ENCODE assay signal across 8 cellular contexts in the genomic region with DNA sequence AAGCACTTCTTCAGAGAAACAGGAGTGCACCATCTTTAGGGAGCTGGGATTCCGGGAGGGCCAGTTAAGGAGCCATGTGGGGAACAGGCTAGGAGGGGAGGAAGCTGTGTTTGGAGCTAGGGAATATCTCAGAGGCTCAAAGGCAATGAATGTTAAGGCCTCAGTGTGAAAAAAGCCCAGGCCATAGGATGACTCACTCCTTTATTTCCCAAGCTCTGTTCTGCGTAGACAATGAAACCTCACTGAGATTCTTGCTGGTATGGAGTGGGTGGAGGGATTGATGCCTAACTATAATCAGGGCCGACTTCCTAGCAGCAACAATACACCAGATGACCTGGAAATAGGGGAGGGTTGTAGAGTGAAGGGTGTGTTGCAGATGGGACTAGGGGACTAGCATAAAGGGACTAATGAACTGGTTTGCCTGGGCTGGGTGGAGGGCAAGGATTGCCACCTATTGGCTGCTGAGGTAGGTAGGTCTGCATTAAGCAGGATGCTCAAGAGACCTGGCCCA. TPM values are rescaled to one million over a fixed set of nuclear protein-coding genes. Genes with fewer than 3 reads are reported as not detected.
DNase-seq lines count a peak whose midpoint lies in the region; ATAC-seq and TF ChIP-seq lines count a peak whose summit lies in the region.

No MANE protein-coding gene starts in this region.

- no peak for TF ChIP-seq CTCF in coronary artery (IDR thresholded peaks at IDR 0.05)

- H3K4me1 Mint-ChIP-seq in activated T-helper 17 cell treated with anti-CD3 and anti-CD28 coated beads, Interleukin-2, amount 50 U/mL, for 72 hours = peaks cover 39% of the 10 kb centered on the region

- DNase-seq in ACHN (peak; percentile 31), HCEC 1CT (peak; percentile 87), left lobe of liver (ENCODE audit: low spot score) (peak; percentile 37), NCI-H1105 treated with DMSO at 0.1 percent for 48 hours (lab: John Stamatoyannopoulos, UW) (no peak), coronary artery (ENCODE audit: low spot score) (no peak), cerebellar cortex (ENCODE audit: low spot score) (no peak)

- no peak overlapping the region for H3K4me3 ChIP-seq in coronary artery

- no peaks in the 10 kb centered on the region for H3K9me3 Mint-ChIP-seq in activated T-helper 17 cell treated with anti-CD3 and anti-CD28 coated beads, Interleukin-2, amount 50 U/mL, for 72 hours

- ATAC-seq in activated T-helper 17 cell treated with anti-CD3 and anti-CD28 coated beads, Interleukin-2, amount 50 U/mL, for 72 hours (replicated peaks) = peak; percentile 40
- ATAC-seq in left lobe of liver (no peak), GM19395 (IDR thresholded peaks at IDR 0.05; ENCODE audit: unreplicated experiment) (no peak)

- peak overlapping the region; percentile 77 for H3K27ac Mint-ChIP-seq in activated T-helper 17 cell treated with anti-CD3 and anti-CD28 coated beads, Interleukin-2, amount 50 U/mL, for 72 hours

- H3K27me3 Mint-ChIP-seq in activated T-helper 17 cell treated with anti-CD3 and anti-CD28 coated beads, Interleukin-2, amount 50 U/mL, for 72 hours = no peaks in the 10 kb centered on the region

- H3K4me3 Mint-ChIP-seq in activated T-helper 17 cell treated with anti-CD3 and anti-CD28 coated beads, Interleukin-2, amount 50 U/mL, for 72 hours = peak overlapping the region; percentile 58

- H3K27ac ChIP-seq in coronary artery = peak overlapping the region in 1 of 2 donors; percentile 57

- in situ Hi-C loops in ACHN (cut with HindIII; ENCODE audit: low pct_ligation_motif_present, low pct_unique_long_range_greater_than_20kb, low sequenced_read_pairs) = no loop called here

- H3K36me3 Mint-ChIP-seq in activated T-helper 17 cell treated with anti-CD3 and anti-CD28 coated beads, Interleukin-2, amount 50 U/mL, for 72 hours (ENCODE audit: low read depth) = peaks cover 30% of the 10 kb centered on the region

RNA-seq across cellular contexts. Expression of a gene that starts 2.1 kb away (rescaled TPM):
- total RNA-seq in activated T-helper 17 cell treated with anti-CD3 and anti-CD28 coated beads, Interleukin-2, amount 50 U/mL, for 72 hours = under 1 TPM; 0.32 to 0.54 TPM
- 0.25 TPM for total RNA-seq in left lobe of liver

RNA-seq across cellular contexts. Expression of a gene that starts 2.3 kb away (rescaled TPM):
- 100 to 1,000 TPM in 1 of 2 donors, 10 to 100 TPM in 1; 97.1 to 135 TPM for total RNA-seq in activated T-helper 17 cell treated with anti-CD3 and anti-CD28 coated beads, Interleukin-2, amount 50 U/mL, for 72 hours
- 56.1 TPM for total RNA-seq in left lobe of liver

RNA-seq across cellular contexts. Expression of a gene that starts 38.6 kb away (rescaled TPM):
- 10 to 100 TPM; 16.2 to 20.1 TPM for total RNA-seq in activated T-helper 17 cell treated with anti-CD3 and anti-CD28 coated beads, Interleukin-2, amount 50 U/mL, for 72 hours
- total RNA-seq in left lobe of liver = 25.4 TPM

RNA-seq across cellular contexts. Expression of a gene that starts 50.5 kb away (rescaled TPM):
- total RNA-seq in activated T-helper 17 cell treated with anti-CD3 and anti-CD28 coated beads, Interleukin-2, amount 50 U/mL, for 72 hours = 10 to 100 TPM; 18.5 to 27.5 TPM
- 15.1 TPM for total RNA-seq in left lobe of liver

Comparison
In these comparisons a context has a peak if more than half of its experiments do, and no peak if none do; other contexts are left out.
1. DNase-seq: peak in ACHN (single experiment), HCEC 1CT (single experiment) and left lobe of liver (single experiment); none in NCI-H1105 treated with DMSO at 0.1 percent for 48 hours (single experiment), coronary artery (single experiment) and cerebellar cortex (single experiment).